In the genomic region with DNA sequence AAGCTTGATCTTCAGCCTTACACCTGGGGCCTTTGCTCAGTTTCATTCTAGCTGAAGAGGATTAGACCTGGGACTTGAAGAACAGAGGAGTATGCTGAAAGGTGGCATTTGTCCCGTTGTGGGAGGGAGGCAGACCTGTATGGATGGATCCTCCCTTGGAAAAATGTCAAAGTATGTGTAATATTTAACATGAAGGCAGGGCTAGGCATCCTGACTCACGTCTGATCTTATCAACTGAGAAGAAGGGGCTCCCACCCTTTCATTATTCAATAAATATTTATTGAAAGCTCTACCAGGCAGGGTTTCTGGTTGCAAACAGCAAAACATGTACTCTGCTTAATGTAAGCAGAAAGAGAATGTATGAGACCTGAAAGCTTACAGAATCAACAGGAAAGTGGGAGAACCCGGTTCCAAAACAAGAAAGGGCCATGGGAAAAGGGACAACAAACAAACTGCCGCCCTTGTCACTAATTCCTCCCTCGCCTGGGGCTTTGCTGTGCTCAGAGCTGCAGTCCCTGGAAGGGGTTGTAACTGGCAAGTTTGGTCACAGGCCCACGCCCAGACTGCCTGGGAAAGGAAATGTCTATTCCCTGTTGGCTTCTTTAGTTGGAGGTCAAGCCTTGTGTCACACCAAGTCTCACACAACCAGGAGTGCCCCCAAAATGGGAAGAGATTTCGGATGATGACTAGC, we compare ENCODE assay signal across 1 cellular context.
TF ChIP-seq lines count a peak whose summit lies in the region.

No MANE protein-coding gene starts in this region.

TF ChIP-seq in H1, 55 proteins besides CTCF, POLR2A, EP300 and RAD21:
- TF ChIP-seq EZH2 (IDR thresholded peaks at IDR 0.05; ENCODE audit: low read depth, low read length, severe bottlenecking) (no peak), CHD2 (IDR thresholded peaks at IDR 0.05; ENCODE audit: low read length) (no peak), BCL11A (IDR thresholded peaks at IDR 0.05; ENCODE audit: low read depth in 2 of 2, low read length in 2 of 2) (no peak), CEBPB (IDR thresholded peaks at IDR 0.05; ENCODE audit: low read depth, low read length) (no peak)
